Comparison of ENCODE assay signal across 16 cellular contexts in genomic region chr20:9699181-9699580, GRCh38.
A peak's percentile ranks its signal among the peaks of the same experiment; 100 is the strongest.
DNase-seq lines count a peak whose midpoint lies in the region; ATAC-seq and TF ChIP-seq lines count a peak whose summit lies in the region.
"Had no signal": no experiment of that assay in that cellular context is flagged by ENCODE, and none has a peak within 500 bp of the region (broad histone marks: within the 10 kb centered on the region; RNA-seq: fewer than 3 reads in every experiment).

No MANE protein-coding gene starts in this region.

- CTCF ChIA-PET in IMR-90 (lab: Yijun Ruan, JAX): interaction anchor here (0.6 kb wide), 1 partner anchor 392 kb away, joined by 3 read pairs; no protein-coding TSS in a partner anchor

- POLR2A ChIA-PET in IMR-90 (lab: Charles Lee; ENCODE audit: unreplicated experiment): no interaction called here

- ATAC-seq in IMR-90 (ENCODE audit: low read depth): no peak
- no peak for ATAC-seq in GM18870 (IDR thresholded peaks at IDR 0.05; ENCODE audit: unreplicated experiment)
- ATAC-seq: Right ventricle myocardium inferior had no signal

- no peak overlapping the region for H3K4ac ChIP-seq in IMR-90 (ENCODE audit: low read depth, low read length)

- no peak overlapping the region for H2BK15ac ChIP-seq in IMR-90 (ENCODE audit: low read depth, low read length)

- H2BK5ac ChIP-seq in IMR-90 (ENCODE audit: low read depth, low read length, poor library complexity, severe bottlenecking): no peak overlapping the region

- H4K20me1 ChIP-seq in IMR-90 (ENCODE audit: insufficient read depth, low read length): no peaks in the 10 kb centered on the region
- H4K20me1 ChIP-seq: BLaER1 treated with 17β-estradiol and CSF1 and Interleukin-3, amounts not matched to agents 10 nM and 100 nM had no signal

- H3K9me1 ChIP-seq in IMR-90 (ENCODE audit: insufficient read depth, low read length): no peaks in the 10 kb centered on the region

- no peak overlapping the region for H2AK9ac ChIP-seq in IMR-90 (replicated peaks; ENCODE audit: low read depth, low read length, poor library complexity)

- H2AFZ ChIP-seq in IMR-90 (replicated peaks; ENCODE audit: low read length, poor library complexity): no peak overlapping the region
- H2AFZ ChIP-seq: PC-9 had no signal

- no peak for TF ChIP-seq RAD21 in IMR-90 (IDR thresholded peaks at IDR 0.05; ENCODE audit: low read length)

- no peak overlapping the region for H2BK120ac ChIP-seq in IMR-90 (ENCODE audit: low read depth, low read length)

- no peak for TF ChIP-seq POLR2A in IMR-90 (IDR thresholded peaks at IDR 0.05; ENCODE audit: low read depth, low read length)

- H4K5ac ChIP-seq in IMR-90 (ENCODE audit: low read depth, low read length): no peak overlapping the region

- dilution Hi-C loops in IMR-90 (cut with HindIII; ENCODE audit: low sequenced_read_pairs, unreplicated experiment): no loop called here

- no peaks in the 10 kb centered on the region for H3K9me3 ChIP-seq in IMR-90 (ENCODE audit: control insufficient read depth, insufficient read depth, low read length)
- H3K9me3 ChIP-seq in adipocyte (ENCODE audit: control insufficient read depth, low read length): no peaks in the 10 kb centered on the region
- H3K9me3 ChIP-seq: BLaER1 treated with 17β-estradiol and CSF1 and Interleukin-3, amounts not matched to agents 10 nM and 100 nM had no signal

- no peak overlapping the region for H4K8ac ChIP-seq in IMR-90 (ENCODE audit: low read depth in 2 of 2, low read length in 2 of 2)

- H3K27me3 ChIP-seq in IMR-90 (ENCODE audit: control insufficient read depth, insufficient read depth, low read length): no peaks in the 10 kb centered on the region
- H3K27me3 ChIP-seq in adipocyte (replicated peaks; ENCODE audit: control insufficient read depth, insufficient read depth, low read length): peaks cover 3% of the 10 kb centered on the region
- H3K27me3 ChIP-seq: BLaER1 treated with 17β-estradiol and CSF1 and Interleukin-3, amounts not matched to agents 10 nM and 100 nM had no signal

- H2BK20ac ChIP-seq in IMR-90 (ENCODE audit: low read depth, low read length): no peak overlapping the region

- H3K9ac ChIP-seq in IMR-90 (ENCODE audit: low read depth, low read length): no peak overlapping the region
- H3K9ac ChIP-seq in adipocyte (ENCODE audit: low read length): no peak overlapping the region
- H3K9ac ChIP-seq: BLaER1 treated with 17β-estradiol and CSF1 and Interleukin-3, amounts not matched to agents 10 nM and 100 nM had no signal

- no peaks in the 10 kb centered on the region for H3K4me1 ChIP-seq in IMR-90 (ENCODE audit: control insufficient read depth, insufficient read depth, low read length)
- H3K4me1 ChIP-seq in adipocyte (ENCODE audit: control insufficient read depth, insufficient read depth, low read length): no peaks in the 10 kb centered on the region
- H3K4me1 ChIP-seq: BLaER1 treated with 17β-estradiol and CSF1 and Interleukin-3, amounts not matched to agents 10 nM and 100 nM had no signal

- no peak overlapping the region for H2AK5ac ChIP-seq in IMR-90 (ENCODE audit: low read depth, low read length)

- no peak for TF ChIP-seq CTCF in IMR-90 (conservative IDR thresholded peaks at IDR 0.05; ENCODE audit: low read depth, low read length)

- H3K18ac ChIP-seq in IMR-90 (ENCODE audit: low read depth, low read length): no peak overlapping the region

- peak; percentile 11 for DNase-seq in A172 (ENCODE audit: low spot score)
- DNase-seq in IMR-90: peak; percentile 1
- peak; percentile 1 for DNase-seq in adipocyte (ENCODE audit: low read depth)
- DNase-seq in iris pigment epithelial cell (ENCODE audit: low read depth): peak; percentile 1
- DNase-seq in substantia nigra (lab: John Stamatoyannopoulos, UW): no peak
- no peak for DNase-seq in C1 segment of cervical spinal cord (lab: John Stamatoyannopoulos, UW)
- DNase-seq in ecto neural progenitor cell (ENCODE audit: low spot score): no peak
- DNase-seq: H9, NCI-H1417 treated with DMSO at 0.1 percent for 48 hours, NCI-H2029 treated with DMSO at 0.1 percent for 48 hours, NCI-H510A, NCI-H774 had no signal

- no peak overlapping the region for H4K91ac ChIP-seq in IMR-90 (ENCODE audit: insufficient read depth, low read depth, low read length)

- H3K4me3 ChIP-seq in IMR-90 (ENCODE audit: insufficient read depth, low read depth, low read length): no peak overlapping the region
- no peak overlapping the region for H3K4me3 ChIP-seq in adipocyte (ENCODE audit: low read length)
- H3K4me3 ChIP-seq: BLaER1 treated with 17β-estradiol and CSF1 and Interleukin-3, amounts not matched to agents 10 nM and 100 nM; PC-9 had no signal

- H3K36me3 ChIP-seq in IMR-90 (ENCODE audit: control insufficient read depth, insufficient read depth, low read length): no peaks in the 10 kb centered on the region
- H3K36me3 ChIP-seq in adipocyte (ENCODE audit: control insufficient read depth, insufficient read depth, low read length, severe bottlenecking): no peaks in the 10 kb centered on the region
- H3K36me3 ChIP-seq: BLaER1 treated with 17β-estradiol and CSF1 and Interleukin-3, amounts not matched to agents 10 nM and 100 nM had no signal

- BruUV-seq in IMR-90 (replicated peaks; lab: Mats Ljungman, UMichigan): no TSS peak

- no peak overlapping the region for H3K14ac ChIP-seq in IMR-90 (replicated peaks; ENCODE audit: low read depth, low read length)

- H3K79me1 ChIP-seq in IMR-90 (ENCODE audit: low read depth in 1 of 2, low read length in 2 of 2): no peaks in the 10 kb centered on the region

- H3K56ac ChIP-seq in IMR-90 (ENCODE audit: extremely low read depth, insufficient read depth, low read length): no peak overlapping the region

- H3K23ac ChIP-seq in IMR-90 (ENCODE audit: low read depth, low read length): no peak overlapping the region

- in situ Hi-C loops in IMR-90 (cut with MboI; ENCODE audit: low sequenced_read_pairs): no loop called here

- H3K4me2 ChIP-seq in IMR-90 (ENCODE audit: low read depth, low read length): no peak overlapping the region
- H3K4me2 ChIP-seq: BLaER1 treated with 17β-estradiol and CSF1 and Interleukin-3, amounts not matched to agents 10 nM and 100 nM; PC-9 had no signal

- intact Hi-C loops in IMR-90 (cut with micrococcal nuclease): no loop called here

- H3K27ac ChIP-seq in IMR-90 (ENCODE audit: insufficient read depth, low read length): no peak overlapping the region
- no peak overlapping the region for H3K27ac ChIP-seq in substantia nigra (ENCODE audit: low read depth, low read length, poor library complexity, severe bottlenecking)
- H3K27ac ChIP-seq: BLaER1 treated with 17β-estradiol and CSF1 and Interleukin-3, amounts not matched to agents 10 nM and 100 nM; PC-9 had no signal

TF ChIP-seq in IMR-90, 13 proteins besides CTCF, POLR2A, EP300 and RAD21:
- TF ChIP-seq MXI1 (IDR thresholded peaks at IDR 0.05; ENCODE audit: borderline replicate concordance, low read depth, low read length) (no peak), MAZ (IDR thresholded peaks at IDR 0.05; ENCODE audit: borderline replicate concordance, low read depth, low read length) (no peak), CHD1 (IDR thresholded peaks at IDR 0.05; ENCODE audit: low read depth, low read length) (no peak), USF2 (IDR thresholded peaks at IDR 0.05; ENCODE audit: low read depth, low read length) (no peak), BHLHE40 (IDR thresholded peaks at IDR 0.05; ENCODE audit: low read depth, low read length) (no peak), NFE2L2 (IDR thresholded peaks at IDR 0.05; ENCODE audit: low read depth, low read length) (no peak)
- TF ChIP-seq, protein P1, sequence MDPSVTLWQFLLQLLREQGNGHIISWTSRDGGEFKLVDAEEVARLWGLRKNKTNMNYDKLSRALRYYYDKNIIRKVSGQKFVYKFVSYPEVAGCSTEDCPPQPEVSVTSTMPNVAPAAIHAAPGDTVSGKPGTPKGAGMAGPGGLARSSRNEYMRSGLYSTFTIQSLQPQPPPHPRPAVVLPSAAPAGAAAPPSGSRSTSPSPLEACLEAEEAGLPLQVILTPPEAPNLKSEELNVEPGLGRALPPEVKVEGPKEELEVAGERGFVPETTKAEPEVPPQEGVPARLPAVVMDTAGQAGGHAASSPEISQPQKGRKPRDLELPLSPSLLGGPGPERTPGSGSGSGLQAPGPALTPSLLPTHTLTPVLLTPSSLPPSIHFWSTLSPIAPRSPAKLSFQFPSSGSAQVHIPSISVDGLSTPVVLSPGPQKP (IDR thresholded peaks at IDR 0.05; ENCODE audit: borderline replicate concordance, low read depth, low read length): no peak
TF ChIP-seq in IMR-90: peak in this region for 0.

Comparison
In these comparisons a context has a peak if more than half of its experiments do, and no peak if none do; other contexts are left out.
1. DNase-seq: peak in A172 (single experiment), IMR-90 (single experiment), adipocyte (single experiment) and iris pigment epithelial cell (single experiment); none in substantia nigra (0 of 49), C1 segment of cervical spinal cord (0 of 14) and ecto neural progenitor cell (single experiment).